2 cellular contexts compared by ENCODE assay signal in genomic region chr2:44550571-44550970, GRCh38.
TF ChIP-seq lines count a peak whose summit lies in the region.

No MANE protein-coding gene starts in this region.

TF ChIP-seq in GM12878, 131 proteins besides CTCF, POLR2A, EP300 and RAD21:
- TF ChIP-seq NFIC (IDR thresholded peaks at IDR 0.05; ENCODE audit: low read depth, low read length): peak; percentile 29; the same call in 1 of the 2 replicates
- TF ChIP-seq DPF2 (IDR thresholded peaks at IDR 0.05): 0 out of 2 replicates have a peak, but pooled peaks have one; percentile 31
- peak; percentile 18; the same call in 1 of the 2 replicates for TF ChIP-seq RUNX3 (IDR thresholded peaks at IDR 0.05; ENCODE audit: low read length)
- TF ChIP-seq HDGF (IDR thresholded peaks at IDR 0.05): no peak
- TF ChIP-seq ZNF217 (IDR thresholded peaks at IDR 0.05): peak; percentile 56; the same call in 1 of the 2 replicates
- TF ChIP-seq JUNB (IDR thresholded peaks at IDR 0.05): peak; percentile 84
- no peak for TF ChIP-seq NFYA (IDR thresholded peaks at IDR 0.05; ENCODE audit: borderline replicate concordance, low read depth, low read length)
- TF ChIP-seq IRF4 (IDR thresholded peaks at IDR 0.05; ENCODE audit: low read depth, low read length): 0 out of 2 replicates have a peak, but pooled peaks have one; percentile 14
- TF ChIP-seq, protein P1, sequence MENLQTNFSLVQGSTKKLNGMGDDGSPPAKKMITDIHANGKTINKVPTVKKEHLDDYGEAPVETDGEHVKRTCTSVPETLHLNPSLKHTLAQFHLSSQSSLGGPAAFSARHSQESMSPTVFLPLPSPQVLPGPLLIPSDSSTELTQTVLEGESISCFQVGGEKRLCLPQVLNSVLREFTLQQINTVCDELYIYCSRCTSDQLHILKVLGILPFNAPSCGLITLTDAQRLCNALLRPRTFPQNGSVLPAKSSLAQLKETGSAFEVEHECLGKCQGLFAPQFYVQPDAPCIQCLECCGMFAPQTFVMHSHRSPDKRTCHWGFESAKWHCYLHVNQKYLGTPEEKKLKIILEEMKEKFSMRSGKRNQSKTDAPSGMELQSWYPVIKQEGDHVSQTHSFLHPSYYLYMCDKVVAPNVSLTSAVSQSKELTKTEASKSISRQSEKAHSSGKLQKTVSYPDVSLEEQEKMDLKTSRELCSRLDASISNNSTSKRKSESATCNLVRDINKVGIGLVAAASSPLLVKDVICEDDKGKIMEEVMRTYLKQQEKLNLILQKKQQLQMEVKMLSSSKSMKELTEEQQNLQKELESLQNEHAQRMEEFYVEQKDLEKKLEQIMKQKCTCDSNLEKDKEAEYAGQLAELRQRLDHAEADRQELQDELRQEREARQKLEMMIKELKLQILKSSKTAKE (IDR thresholded peaks at IDR 0.05; ENCODE audit: low read depth, poor library complexity, severe bottlenecking): no peak
- TF ChIP-seq RAD51 (IDR thresholded peaks at IDR 0.05): no peak
- peak; percentile 86 for TF ChIP-seq SPI1 (IDR thresholded peaks at IDR 0.05; ENCODE audit: borderline replicate concordance, insufficient read depth, low read depth, low read length)
- TF ChIP-seq GABPA (IDR thresholded peaks at IDR 0.05; ENCODE audit: low read depth): peak; percentile 13; the same call in 1 of the 2 replicates
TF ChIP-seq in GM12878: peak in this region for 8.

TF ChIP-seq in GM23338, 12 proteins besides CTCF, POLR2A, EP300 and RAD21:
- TF ChIP-seq CREB1 (CRISPR knock-in tag; IDR thresholded peaks at IDR 0.05; ENCODE audit: low read depth): no peak
- TF ChIP-seq NANOG (IDR thresholded peaks at IDR 0.05; ENCODE audit: borderline replicate concordance): no peak
- no peak for TF ChIP-seq STAT1 (IDR thresholded peaks at IDR 0.05; ENCODE audit: unreplicated experiment)
- TF ChIP-seq POLR2AphosphoS5 (IDR thresholded peaks at IDR 0.05; ENCODE audit: low read depth): no peak
